10 cellular contexts compared by ENCODE assay signal in genomic region chr2:20346565-20347127, GRCh38. TPM values are rescaled to one million over a fixed set of nuclear protein-coding genes. Genes with fewer than 3 reads are reported as not detected.
DNase-seq lines count a peak whose midpoint lies in the region; ATAC-seq and TF ChIP-seq lines count a peak whose summit lies in the region.
"Had no signal": no experiment of that assay in that cellular context is flagged by ENCODE, and none has a peak within 500 bp of the region (broad histone marks: within the 10 kb centered on the region; RNA-seq: fewer than 3 reads in every experiment).

No MANE protein-coding gene starts in this region.

- CTCF ChIA-PET in activated B cell treated with CpG ODN at 0.5 μM for 24 hours (lab: Charles Lee) = interaction anchor here (1.8 kb wide), 1 partner anchor 20 kb away, joined by 5 read pairs; no protein-coding TSS in a partner anchor

- H3K4me3 Mint-ChIP-seq in activated T-cell treated with anti-CD3 and anti-CD28 coated beads, Interleukin-2, amount 50 U/mL, for 4 hours = peak overlapping the region; percentile 31
- H3K4me3 Mint-ChIP-seq in activated B cell treated with CpG ODN at 0.5 μM for 24 hours (peak overlapping the region; percentile 3), immature natural killer cell (peak overlapping the region in 4 of 5 donors; percentile 0 to 61 (median 26))
- H3K4me3 Mint-ChIP-seq in stimulated activated naive CD8-positive, alpha-beta T cell treated with anti-CD3 and anti-CD28 coated beads, Interleukin-15, amount 100 ng/mL, for 72 hours = peak overlapping the region; percentile 38 to 53

- peaks cover 60% of the 10 kb centered on the region for H3K4me1 Mint-ChIP-seq in activated T-cell treated with anti-CD3 and anti-CD28 coated beads, Interleukin-2, amount 50 U/mL, for 4 hours (ENCODE audit: low read depth)
- H3K4me1 Mint-ChIP-seq in activated B cell treated with CpG ODN at 0.5 μM for 24 hours = peaks cover 71% of the 10 kb centered on the region
- peaks cover 70 to 84% of the 10 kb centered on the region in 2 donors for H3K4me1 Mint-ChIP-seq in immature natural killer cell
- peaks cover 56% of the 10 kb centered on the region for H3K4me1 Mint-ChIP-seq in stimulated activated naive CD8-positive, alpha-beta T cell treated with anti-CD3 and anti-CD28 coated beads, Interleukin-15, amount 100 ng/mL, for 72 hours

- no peaks in the 10 kb centered on the region for H3K27me3 Mint-ChIP-seq in activated T-cell treated with anti-CD3 and anti-CD28 coated beads, Interleukin-2, amount 50 U/mL, for 4 hours (ENCODE audit: low read depth)
- H3K27me3 Mint-ChIP-seq in activated B cell treated with CpG ODN at 0.5 μM for 24 hours (no peaks in the 10 kb centered on the region), immature natural killer cell (ENCODE audit: low read depth in 3 of 3) (peaks cover 3 to 11% (median 4%) of the 10 kb centered on the region in 3 donors)
- H3K27me3 Mint-ChIP-seq in stimulated activated naive CD8-positive, alpha-beta T cell treated with anti-CD3 and anti-CD28 coated beads, Interleukin-15, amount 100 ng/mL, for 72 hours = no peaks in the 10 kb centered on the region

- peaks cover 14% of the 10 kb centered on the region for H3K36me3 Mint-ChIP-seq in activated T-cell treated with anti-CD3 and anti-CD28 coated beads, Interleukin-2, amount 50 U/mL, for 4 hours (ENCODE audit: insufficient read depth)
- peaks cover 30% of the 10 kb centered on the region for H3K36me3 Mint-ChIP-seq in activated B cell treated with CpG ODN at 0.5 μM for 24 hours (ENCODE audit: low read depth)
- no peaks in the 10 kb centered on the region for H3K36me3 Mint-ChIP-seq in immature natural killer cell

- no peak for ATAC-seq in activated T-cell treated with anti-CD3 and anti-CD28 coated beads, Interleukin-2, amount 50 U/mL, for 4 hours
- ATAC-seq in activated B cell treated with CpG ODN at 0.5 μM for 24 hours (ENCODE audit: low read depth) (no peak), HG02885 (IDR thresholded peaks at IDR 0.05; ENCODE audit: poor library complexity, unreplicated experiment) (no peak)
- no peak for ATAC-seq in stimulated activated naive CD8-positive, alpha-beta T cell treated with anti-CD3 and anti-CD28 coated beads, Interleukin-15, amount 100 ng/mL, for 72 hours

- no peak for DNase-seq in activated T-cell treated with anti-CD3 and anti-CD28 coated beads, Interleukin-2, amount 50 U/mL, for 4 hours
- DNase-seq in activated T-cell treated with anti-CD3 and anti-CD28 coated beads, Interleukin-2, amount 50 U/mL, for 48 hours = no peak
- DNase-seq in activated B cell treated with CpG ODN at 0.5 μM for 24 hours (no peak), immature natural killer cell (no peak), UCSD-AML1 (lab: John Stamatoyannopoulos, UW; ENCODE audit: unreplicated experiment) (no peak)
- DNase-seq in stimulated activated naive CD8-positive, alpha-beta T cell treated with anti-CD3 and anti-CD28 coated beads, Interleukin-15, amount 100 ng/mL, for 72 hours = no peak
- DNase-seq in stimulated activated CD4-positive, alpha-beta T cell treated with anti-CD3 and anti-CD28 coated beads, Interleukin-12 subunit alpha, Interleukin-12 subunit beta, amount 100 ng/mL, for 4 hours = no peak
- DNase-seq: NCI-H1694 treated with DMSO at 0.1 percent for 48 hours, T-helper 9 cell had no signal

- POLR2A ChIA-PET in activated B cell treated with CpG ODN at 0.5 μM for 24 hours (lab: Charles Lee) = no interaction called here

- intact Hi-C loops in activated B cell treated with CpG ODN at 0.5 μM for 24 hours (cut with micrococcal nuclease) = loop anchor here (1.0 kb wide), 1 partner anchor 8 kb away; no protein-coding TSS in a partner anchor

- H3K9me3 Mint-ChIP-seq in activated T-cell treated with anti-CD3 and anti-CD28 coated beads, Interleukin-2, amount 50 U/mL, for 4 hours = no peaks in the 10 kb centered on the region
- H3K9me3 Mint-ChIP-seq in activated B cell treated with CpG ODN at 0.5 μM for 24 hours (no peaks in the 10 kb centered on the region), immature natural killer cell (no peaks in the 10 kb centered on the region)
- H3K9me3 Mint-ChIP-seq in stimulated activated naive CD8-positive, alpha-beta T cell treated with anti-CD3 and anti-CD28 coated beads, Interleukin-15, amount 100 ng/mL, for 72 hours = no peaks in the 10 kb centered on the region

- peak overlapping the region; percentile 13 for H3K27ac Mint-ChIP-seq in activated B cell treated with CpG ODN at 0.5 μM for 24 hours
- H3K27ac Mint-ChIP-seq in immature natural killer cell = peak overlapping the region in 5 of 6 donors; percentile 23 to 86 (median 43)
- H3K27ac Mint-ChIP-seq in stimulated activated naive CD8-positive, alpha-beta T cell treated with anti-CD3 and anti-CD28 coated beads, Interleukin-15, amount 100 ng/mL, for 72 hours = no peak overlapping the region

- no peak for TF ChIP-seq CTCF in activated B cell treated with CpG ODN at 0.5 μM for 24 hours (IDR thresholded peaks at IDR 0.05)

RNA-seq across cellular contexts. Expression of gene PUM2, which starts 4.0 kb away (rescaled TPM):
- total RNA-seq in activated T-cell treated with anti-CD3 and anti-CD28 coated beads, Interleukin-2, amount 50 U/mL, for 4 hours = 10 to 100 TPM; 88.1 to 92.6 (median 91.3) TPM
- total RNA-seq in activated B cell treated with CpG ODN at 0.5 μM for 24 hours = 94.9 and 110 TPM in 2 replicates
- polyA plus RNA-seq in immature natural killer cell = 10 to 100 TPM; 11.2 to 23.9 (median 21.1) TPM

Comparison
In these comparisons a context has a peak if more than half of its experiments do, and no peak if none do; other contexts are left out.
1. H3K27ac Mint-ChIP-seq: peak in activated B cell treated with CpG ODN at 0.5 μM for 24 hours (single experiment) and immature natural killer cell (5 of 6); none in stimulated activated naive CD8-positive, alpha-beta T cell treated with anti-CD3 and anti-CD28 coated beads, Interleukin-15, amount 100 ng/mL, for 72 hours (0 of 2).
2. Peak in every context shown above with its lines, with median percentiles within 50 percentile points of each other: H3K4me3 Mint-ChIP-seq.